ENCODE assay signal across 8 cellular contexts in the genomic region with DNA sequence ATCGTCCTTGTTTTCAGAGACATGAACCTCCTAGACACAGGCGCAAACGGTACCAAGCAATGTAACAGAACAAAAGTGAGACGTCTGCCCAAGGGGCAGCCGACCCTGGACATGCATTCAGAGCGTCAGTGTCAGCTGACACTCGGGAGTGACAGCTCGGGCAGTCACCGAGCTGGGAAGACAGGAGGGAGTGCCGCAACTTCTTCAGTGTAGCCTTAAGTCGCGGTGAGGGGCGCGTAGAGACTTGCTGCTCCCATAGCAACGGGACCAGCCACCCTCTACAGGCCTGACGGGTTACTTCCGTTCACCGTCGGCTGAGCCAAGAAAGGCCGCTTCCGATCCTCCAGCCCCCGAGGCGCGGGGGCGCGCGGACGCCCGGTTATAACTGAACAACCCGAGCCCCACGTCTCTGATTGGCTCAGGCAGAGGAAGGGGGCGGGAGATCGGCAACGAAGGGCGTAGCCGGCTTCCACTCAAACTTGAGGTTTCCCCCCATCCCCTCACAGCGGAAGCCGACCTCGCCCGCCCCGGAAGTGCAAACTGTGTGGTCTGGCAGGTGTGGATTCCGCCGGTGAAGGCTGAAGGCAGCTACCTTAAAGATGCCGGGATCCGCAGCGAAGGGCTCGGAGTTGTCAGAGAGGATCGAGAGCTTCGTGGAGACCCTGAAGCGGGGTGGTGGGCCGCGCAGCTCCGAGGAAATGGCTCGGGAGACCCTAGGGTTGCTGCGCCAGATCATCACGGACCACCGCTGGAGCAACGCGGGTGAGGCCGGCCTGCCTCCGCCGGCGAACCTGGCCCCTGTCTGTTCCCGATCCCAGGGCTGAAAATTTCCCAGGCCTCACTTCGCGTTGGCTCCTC.
DNase-seq lines count a peak whose midpoint lies in the region; ATAC-seq and TF ChIP-seq lines count a peak whose summit lies in the region.

TSS of gene EIF2B2 (plus strand) at position 530 of the 858 bp plus-strand sequence. CDS start at position 600, 70 bp downstream.

- TF ChIP-seq CTCF in AG09319 (IDR thresholded peaks at IDR 0.05; ENCODE audit: low read depth, low read length) = no peak; the same call in 1 of the 2 replicates

- ATAC-seq in GM19035 (IDR thresholded peaks at IDR 0.05; ENCODE audit: unreplicated experiment) (peak; percentile 99), HG03354 (IDR thresholded peaks at IDR 0.05; ENCODE audit: poor library complexity, severe bottlenecking, unreplicated experiment) (peak; percentile 97)
- ATAC-seq in activated CD4-positive, CD25-positive, alpha-beta regulatory T cell treated with anti-CD3 and anti-CD28 coated beads, Interleukin-2, amount 50 U/mL, for 24 hours = peak; percentile 97 to 98

- DNase-seq in AG09319 (ENCODE audit: extremely low read depth, low read depth) = peak; percentile 86
- peak; percentile 93 for DNase-seq in NCI-H446 treated with DMSO at 0.1 percent for 48 hours (lab: John Stamatoyannopoulos, UW)
- DNase-seq in cerebellar cortex (ENCODE audit: low spot score) = peak; percentile 99
- peak; percentile 99 for DNase-seq in islet precursor cell
- peak; percentile 96 to 99 (median 98) for DNase-seq in stimulated activated CD4-positive, alpha-beta T cell treated with anti-CD3 and anti-CD28 coated beads, Interleukin-12 subunit alpha, Interleukin-12 subunit beta, amount 100 ng/mL, for 48 hours (ENCODE audit: low read depth in 2 of 3, low spot score in 1 of 3)

Comparison
In these comparisons a context has a peak if more than half of its experiments do, and no peak if none do; other contexts are left out.
1. Peak in every context shown above with its lines: DNase-seq and ATAC-seq.